Comparison of ENCODE assay signal across 16 cellular contexts in genomic region chr20:57947421-57948176, GRCh38.
DNase-seq lines count a peak whose midpoint lies in the region; ATAC-seq and TF ChIP-seq lines count a peak whose summit lies in the region.
"Had no signal": no experiment of that assay in that cellular context is flagged by ENCODE, and none has a peak within 500 bp of the region (broad histone marks: within the 10 kb centered on the region; RNA-seq: fewer than 3 reads in every experiment).

No MANE protein-coding gene starts in this region.

- in situ Hi-C loops in astrocyte of the cerebellum (cut with HindIII; ENCODE audit: low sequenced_read_pairs): no loop called here

- no peak for ATAC-seq in HG03565 (IDR thresholded peaks at IDR 0.05; ENCODE audit: unreplicated experiment)
- no peak for ATAC-seq in HG03159 (IDR thresholded peaks at IDR 0.05; ENCODE audit: unreplicated experiment)
- ATAC-seq: PC-3 had no signal

- H3K79me2 ChIP-seq in MM.1S (ENCODE audit: low read length): no peaks in the 10 kb centered on the region

- H3K4me2 ChIP-seq in MM.1S (ENCODE audit: low read depth, low read length): no peak overlapping the region

- no peak overlapping the region for H3K27ac ChIP-seq in MM.1S (ENCODE audit: low read length)
- H3K27ac ChIP-seq: ascending aorta, HL-60 had no signal

- H2AFZ ChIP-seq in MM.1S (ENCODE audit: low read length): no peak overlapping the region

- H3K4me1 ChIP-seq in MM.1S (ENCODE audit: low read length): no peaks in the 10 kb centered on the region

- no peaks in the 10 kb centered on the region for H3F3A ChIP-seq in MM.1S (ENCODE audit: insufficient read depth, low read length)

- H3K36me3 ChIP-seq in MM.1S (replicated peaks; ENCODE audit: insufficient read depth, low read length): no peaks in the 10 kb centered on the region
- H3K36me3 ChIP-seq: ascending aorta had no signal

- H3K9ac ChIP-seq in MM.1S (ENCODE audit: low read length): no peak overlapping the region

- TF ChIP-seq CTCF in astrocyte of the cerebellum (IDR thresholded peaks at IDR 0.05; ENCODE audit: low read depth, low read length, missing control alignments) (peak; percentile 21), foreskin fibroblast (IDR thresholded peaks at IDR 0.05; ENCODE audit: low read depth, low read length) (peak; percentile 34), MM.1S (IDR thresholded peaks at IDR 0.05; ENCODE audit: low read length) (no peak)

- H3K9me3 ChIP-seq in MM.1S (replicated peaks; ENCODE audit: insufficient read depth, low read length): no peaks in the 10 kb centered on the region
- H3K9me3 ChIP-seq: ascending aorta had no signal

- no peaks in the 10 kb centered on the region for H3K9me2 ChIP-seq in MM.1S (replicated peaks; ENCODE audit: insufficient read depth, low read length)

- peaks cover 83% of the 10 kb centered on the region for H3K27me3 ChIP-seq in MM.1S (replicated peaks; ENCODE audit: insufficient read depth, low read length)
- H3K27me3 ChIP-seq: ascending aorta had no signal

- H4K20me1 ChIP-seq in MM.1S (ENCODE audit: insufficient read depth, low read length): no peaks in the 10 kb centered on the region

- DNase-seq in H4 (ENCODE audit: low spot score): peak; percentile 69
- DNase-seq in astrocyte of the cerebellum (ENCODE audit: low read depth): peak; percentile 74
- peak; percentile 84 to 92 for DNase-seq in foreskin fibroblast
- peak; percentile 84 for DNase-seq in stromal cell of bone marrow (ENCODE audit: low read depth)
- DNase-seq in activated CD4-positive, alpha-beta T cell treated with anti-CD3 and anti-CD28 coated beads for 1 hour: no peak
- DNase-seq in MM.1S: no peak
- DNase-seq: CD4-positive, alpha-beta memory T cell; effector CD4-positive, alpha-beta T cell; HCEC 1CT; Kasumi-1; NCI-H510A treated with DMSO at 0.1 percent for 48 hours; PC-3 had no signal

- H3K4me3 ChIP-seq in astrocyte of the cerebellum (ENCODE audit: low read depth, low read length): no peak overlapping the region
- H3K4me3 ChIP-seq in foreskin fibroblast (ENCODE audit: low read depth in 1 of 2, low read length in 2 of 2): no peak overlapping the region
- no peak overlapping the region for H3K4me3 ChIP-seq in MM.1S (ENCODE audit: low read length)
- H3K4me3 ChIP-seq: ascending aorta had no signal

Comparison
In these comparisons a context has a peak if more than half of its experiments do, and no peak if none do; other contexts are left out.
1. DNase-seq: peak in H4 (single experiment), astrocyte of the cerebellum (single experiment), foreskin fibroblast (2 of 2) and stromal cell of bone marrow (single experiment); none in activated CD4-positive, alpha-beta T cell treated with anti-CD3 and anti-CD28 coated beads for 1 hour (single experiment) and MM.1S (single experiment).